22 cellular contexts compared by ENCODE assay signal in the genomic region with DNA sequence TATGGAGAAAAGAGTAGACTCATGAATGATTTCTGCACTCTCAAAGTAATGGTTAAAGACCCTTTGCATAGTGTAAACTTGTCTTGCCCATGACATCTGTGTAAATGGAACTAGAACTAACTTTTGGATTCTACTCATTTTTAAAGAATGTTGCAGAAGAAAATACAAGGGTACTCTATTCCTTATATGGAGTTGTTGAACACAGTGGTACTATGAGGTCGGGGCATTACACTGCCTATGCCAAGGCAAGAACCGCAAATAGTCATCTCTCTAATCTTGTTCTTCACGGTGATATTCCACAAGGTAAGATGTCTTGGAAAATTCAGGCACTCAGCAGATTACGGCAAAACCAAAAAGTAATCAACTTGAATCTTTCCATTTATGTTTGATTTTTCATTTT. TPM values are rescaled to one million over a fixed set of nuclear protein-coding genes. Genes with fewer than 3 reads are reported as not detected.
A peak's percentile ranks its signal among the peaks of the same experiment; 100 is the strongest.
DNase-seq lines count a peak whose midpoint lies in the region; ATAC-seq lines count a peak whose summit lies in the region.
"Had no signal": no experiment of that assay in that cellular context is flagged by ENCODE, and none has a peak within 500 bp of the region (broad histone marks: within the 10 kb centered on the region; RNA-seq: fewer than 3 reads in every experiment).

No MANE protein-coding gene starts in this region.

- no peak overlapping the region for H2BK120ac ChIP-seq in mesenchymal stem cell (ENCODE audit: low read depth, low read length)

- no peak overlapping the region for H3K4me3 ChIP-seq in ACC112 (ENCODE audit: low read depth, low read length)
- H3K4me3 ChIP-seq in mesenchymal stem cell (ENCODE audit: insufficient read depth in 1 of 2, low read depth in 1 of 2, low read length in 2 of 2) = no peak overlapping the region
- no peak overlapping the region for H3K4me3 ChIP-seq in MG63
- H3K4me3 ChIP-seq: adrenal gland, gastroesophageal sphincter, GM23248, left ventricle myocardium inferior, ovary had no signal

- no peak overlapping the region for H3K4me3 Mint-ChIP-seq in activated naive CD8-positive, alpha-beta T cell
- H3K4me3 Mint-ChIP-seq in activated CD4-positive, alpha-beta T cell treated with anti-CD3 and anti-CD28 coated beads, Interleukin-2, amount 10 ng/mL, durations not matched to agents 24 days and 14 days = no peak overlapping the region
- H3K4me3 Mint-ChIP-seq: T-cell had no signal

- intact Hi-C loops in activated CD4-positive, alpha-beta T cell treated with anti-CD3 and anti-CD28 coated beads, Interleukin-2, amount 10 ng/mL, durations not matched to agents 24 days and 14 days (cut with micrococcal nuclease) = no loop called here

- H3K9me3 Mint-ChIP-seq in activated naive CD8-positive, alpha-beta T cell (ENCODE audit: low read depth) = no peaks in the 10 kb centered on the region
- no peaks in the 10 kb centered on the region for H3K9me3 Mint-ChIP-seq in activated CD4-positive, alpha-beta T cell treated with anti-CD3 and anti-CD28 coated beads, Interleukin-2, amount 10 ng/mL, durations not matched to agents 24 days and 14 days
- H3K9me3 Mint-ChIP-seq: T-cell had no signal

- H3K4me1 ChIP-seq in ACC112 (ENCODE audit: control insufficient read depth, insufficient read depth, low read length, unreplicated experiment) (no peaks in the 10 kb centered on the region), mesenchymal stem cell (ENCODE audit: control insufficient read depth, insufficient read depth, low read depth, low read length) (no peaks in the 10 kb centered on the region)
- H3K4me1 ChIP-seq: adrenal gland, left ventricle myocardium inferior had no signal

- no peak overlapping the region for H3K23ac ChIP-seq in mesenchymal stem cell (ENCODE audit: low read length in 2 of 2)

- no peak overlapping the region for H4K91ac ChIP-seq in mesenchymal stem cell (ENCODE audit: low read length)

- H3K9me3 ChIP-seq in mesenchymal stem cell (ENCODE audit: control insufficient read depth, low read length) (no peaks in the 10 kb centered on the region), MG63 (no peaks in the 10 kb centered on the region)
- H3K9me3 ChIP-seq: adrenal gland, gastroesophageal sphincter, left ventricle myocardium inferior, ovary had no signal

- whole genome bisulfite sequencing in mesenchymal stem cell = 66% methylated on average over 4 of the region's 4 CpGs

- DNase-seq in EH (ENCODE audit: low read depth) (peak; percentile 51), mesenchymal stem cell (no peak), NCI-H82 treated with DMSO at 0.1 percent for 48 hours (lab: John Stamatoyannopoulos, UW; ENCODE audit: unreplicated experiment) (no peak), MG63 (no peak)
- no peak for DNase-seq in activated CD4-positive, alpha-beta T cell treated with anti-CD3 and anti-CD28 coated beads, Interleukin-2, amount 10 ng/mL, durations not matched to agents 24 days and 14 days
- DNase-seq: activated CD8-positive, alpha-beta memory T cell treated with anti-CD3 and anti-CD28 coated beads for 24 hours; adrenal gland; AML-193; GM23248; left ventricle myocardium inferior; NCI-H1417 treated with DMSO at 0.1 percent for 48 hours; NCI-H82; ovary; stimulated activated CD4-positive, alpha-beta T cell treated with anti-CD3 and anti-CD28 coated beads, Interleukin-2, amount 100 ng/mL, for 48 hours; T-cell; WERI-Rb-1 had no signal

- H2AK5ac ChIP-seq in mesenchymal stem cell (ENCODE audit: low read length, severe bottlenecking) = no peak overlapping the region

- H3K14ac ChIP-seq in mesenchymal stem cell (ENCODE audit: low read length in 2 of 2) = no peak overlapping the region

- no peak overlapping the region for H2AFZ ChIP-seq in ACC112 (ENCODE audit: low read length, unreplicated experiment)
- no peak overlapping the region for H2AFZ ChIP-seq in mesenchymal stem cell (ENCODE audit: low read depth, low read length)
- H2AFZ ChIP-seq: GM23248 had no signal

- no peak overlapping the region for H3K4me2 ChIP-seq in mesenchymal stem cell (ENCODE audit: low read length, poor library complexity, severe bottlenecking)
- H3K4me2 ChIP-seq: KMS-11 had no signal

- H2BK15ac ChIP-seq in mesenchymal stem cell (ENCODE audit: low read depth, poor library complexity, severe bottlenecking) = no peak overlapping the region

- no peaks in the 10 kb centered on the region for H3K27me3 ChIP-seq in ACC112 (ENCODE audit: insufficient read depth, low read length)
- no peaks in the 10 kb centered on the region for H3K27me3 ChIP-seq in mesenchymal stem cell (ENCODE audit: control insufficient read depth in 1 of 2, insufficient read depth in 1 of 2, low read length in 2 of 2)
- no peaks in the 10 kb centered on the region for H3K27me3 ChIP-seq in MG63
- H3K27me3 ChIP-seq: adrenal gland, gastroesophageal sphincter, ovary had no signal

- H3K4me1 Mint-ChIP-seq in activated naive CD8-positive, alpha-beta T cell (ENCODE audit: low read depth) = no peaks in the 10 kb centered on the region
- H3K4me1 Mint-ChIP-seq in activated CD4-positive, alpha-beta T cell treated with anti-CD3 and anti-CD28 coated beads, Interleukin-2, amount 10 ng/mL, durations not matched to agents 24 days and 14 days = no peaks in the 10 kb centered on the region
- H3K4me1 Mint-ChIP-seq: T-cell had no signal

- no peaks in the 10 kb centered on the region for H3K79me2 ChIP-seq in ACC112 (ENCODE audit: control insufficient read depth, insufficient read depth, low read length, unreplicated experiment)

- peak overlapping the region; percentile 42 for H3K27ac Mint-ChIP-seq in activated naive CD8-positive, alpha-beta T cell
- no peak overlapping the region for H3K27ac Mint-ChIP-seq in activated CD4-positive, alpha-beta T cell treated with anti-CD3 and anti-CD28 coated beads, Interleukin-2, amount 10 ng/mL, durations not matched to agents 24 days and 14 days
- H3K27ac Mint-ChIP-seq: T-cell had no signal

- H3K18ac ChIP-seq in mesenchymal stem cell (ENCODE audit: low read depth in 1 of 2, low read length in 2 of 2) = no peak overlapping the region

- no peaks in the 10 kb centered on the region for H3K79me1 ChIP-seq in mesenchymal stem cell (replicated peaks; ENCODE audit: low read length, poor library complexity, severe bottlenecking)

- H3K36me3 ChIP-seq in ACC112 (ENCODE audit: insufficient read depth, low read length) = peaks cover 53% of the 10 kb centered on the region
- peaks cover 18 to 91% of the 10 kb centered on the region in 2 experiments for H3K36me3 ChIP-seq in mesenchymal stem cell (ENCODE audit: control insufficient read depth in 1 of 2, insufficient read depth in 2 of 2, low read depth in 1 of 2, low read length in 2 of 2)
- H3K36me3 ChIP-seq in MG63 = peaks cover 79% of the 10 kb centered on the region
- H3K36me3 ChIP-seq: ovary had no signal

- H4K8ac ChIP-seq in mesenchymal stem cell (ENCODE audit: low read length) = no peak overlapping the region

- no peak overlapping the region for H2BK5ac ChIP-seq in mesenchymal stem cell (ENCODE audit: low read depth, low read length, poor library complexity, severe bottlenecking)

- peak overlapping the region; percentile 3; the same call in 1 of the 2 replicates for H3K27ac ChIP-seq in ACC112 (ENCODE audit: low read depth, low read length)
- H3K27ac ChIP-seq in mesenchymal stem cell (ENCODE audit: low read length, poor library complexity, severe bottlenecking) = peak overlapping the region; percentile 58
- H3K27ac ChIP-seq: adrenal gland, GM23248, HL-60, KMS-11, left ventricle myocardium inferior, ovary, WERI-Rb-1 had no signal

- no peak overlapping the region for H3K9ac ChIP-seq in mesenchymal stem cell (ENCODE audit: low read length)
- H3K9ac ChIP-seq: GM23248, KMS-11 had no signal

- H3K4ac ChIP-seq in mesenchymal stem cell (ENCODE audit: low read depth in 1 of 2, low read length in 2 of 2) = no peak overlapping the region

- H2BK12ac ChIP-seq in mesenchymal stem cell (ENCODE audit: low read length in 2 of 2) = no peak overlapping the region

- peaks cover 6% of the 10 kb centered on the region for H3K36me3 Mint-ChIP-seq in activated naive CD8-positive, alpha-beta T cell
- peaks cover 41% of the 10 kb centered on the region for H3K36me3 Mint-ChIP-seq in activated CD4-positive, alpha-beta T cell treated with anti-CD3 and anti-CD28 coated beads, Interleukin-2, amount 10 ng/mL, durations not matched to agents 24 days and 14 days (ENCODE audit: low read depth)

- ATAC-seq in HG03039 (IDR thresholded peaks at IDR 0.05; ENCODE audit: unreplicated experiment) = no peak
- ATAC-seq: gastroesophageal sphincter had no signal

- H3K27me3 Mint-ChIP-seq in activated naive CD8-positive, alpha-beta T cell = no peaks in the 10 kb centered on the region
- H3K27me3 Mint-ChIP-seq in activated CD4-positive, alpha-beta T cell treated with anti-CD3 and anti-CD28 coated beads, Interleukin-2, amount 10 ng/mL, durations not matched to agents 24 days and 14 days = no peaks in the 10 kb centered on the region
- H3K27me3 Mint-ChIP-seq: T-cell had no signal

RNA-seq across cellular contexts. Expression of a gene that starts 19.8 kb away (rescaled TPM):
- polyA plus RNA-seq in mesenchymal stem cell (2013, experiment 1 of 2) = 130 TPM
- 133 TPM for polyA plus RNA-seq in mesenchymal stem cell (2013, experiment 2 of 2)
- 312 and 373 TPM in 2 replicates for total RNA-seq in MG63 (2014; rRNA removed; shearing (Covaris generic); ENCODE audit: low replicate concordance)
- total RNA-seq in activated CD4-positive, alpha-beta T cell treated with anti-CD3 and anti-CD28 coated beads, Interleukin-2, amount 10 ng/mL, durations not matched to agents 24 days and 14 days = 432 and 438 TPM in 2 replicates

RNA-seq across cellular contexts. Expression of a gene that starts 29.2 kb away (rescaled TPM):
- polyA plus RNA-seq in mesenchymal stem cell (2013, experiment 1 of 2) = 32.7 TPM
- polyA plus RNA-seq in mesenchymal stem cell (2013, experiment 2 of 2) = 33.3 TPM
- 27.8 and 41.8 TPM in 2 replicates for total RNA-seq in MG63 (2014; rRNA removed; shearing (Covaris generic); ENCODE audit: low replicate concordance)
- total RNA-seq in activated CD4-positive, alpha-beta T cell treated with anti-CD3 and anti-CD28 coated beads, Interleukin-2, amount 10 ng/mL, durations not matched to agents 24 days and 14 days = 45.7 and 46.7 TPM in 2 replicates

RNA-seq across cellular contexts. Expression of a gene that starts 34.5 kb away (rescaled TPM):
- polyA plus RNA-seq in mesenchymal stem cell (2013, experiment 1 of 2) = 12.0 TPM
- 12.3 TPM for polyA plus RNA-seq in mesenchymal stem cell (2013, experiment 2 of 2)
- 7.3 and 8.4 TPM in 2 replicates for total RNA-seq in MG63 (2014; rRNA removed; shearing (Covaris generic); ENCODE audit: low replicate concordance)
- total RNA-seq in activated CD4-positive, alpha-beta T cell treated with anti-CD3 and anti-CD28 coated beads, Interleukin-2, amount 10 ng/mL, durations not matched to agents 24 days and 14 days = 12.2 and 12.3 TPM in 2 replicates
